ENCODE assay signal across 20 cellular contexts in genomic region chr6:130222775-130223174, GRCh38. TPM values are rescaled to one million over a fixed set of nuclear protein-coding genes. Genes with fewer than 3 reads are reported as not detected.
DNase-seq lines count a peak whose midpoint lies in the region; ATAC-seq, FAIRE-seq and TF ChIP-seq lines count a peak whose summit lies in the region.
"Had no signal": no experiment of that assay in that cellular context is flagged by ENCODE, and none has a peak within 500 bp of the region (broad histone marks: within the 10 kb centered on the region; RNA-seq: fewer than 3 reads in every experiment).

TSS of gene SAMD3 (minus strand) at chr6:130222951. CDS start at chr6:130215273, 7,678 bp downstream.

- H3K4me3 Mint-ChIP-seq in activated CD8-positive, alpha-beta T cell treated with anti-CD3 and anti-CD28 coated beads, Interleukin-2, amount 10 ng/mL, durations not matched to agents 7 days and 5 days: peak within 1 kb of the TSS; percentile 77
- peak within 1 kb of the TSS; percentile 22 for H3K4me3 Mint-ChIP-seq in memory B cell
- H3K4me3 Mint-ChIP-seq: H9 had no signal

- POLR2A ChIA-PET in activated CD8-positive, alpha-beta T cell treated with anti-CD3 and anti-CD28 coated beads, Interleukin-2, amount 10 ng/mL, durations not matched to agents 7 days and 5 days (lab: Charles Lee): interaction anchor here (0.8 to 1.1 kb wide), 4 partner anchors 13 to 90 kb away, joined by 3 to 5 read pairs (median 3); no protein-coding TSS in a partner anchor

- H3K36me3 Mint-ChIP-seq in activated CD8-positive, alpha-beta T cell treated with anti-CD3 and anti-CD28 coated beads, Interleukin-2, amount 10 ng/mL, durations not matched to agents 7 days and 5 days (ENCODE audit: low read depth): peaks cover 46% of the 10 kb centered on the region
- no peaks in the 10 kb centered on the region for H3K36me3 Mint-ChIP-seq in memory B cell

- H3K9me3 Mint-ChIP-seq in activated CD8-positive, alpha-beta T cell treated with anti-CD3 and anti-CD28 coated beads, Interleukin-2, amount 10 ng/mL, durations not matched to agents 7 days and 5 days (ENCODE audit: insufficient read depth): peaks cover 24% of the 10 kb centered on the region
- peaks cover 2% of the 10 kb centered on the region for H3K9me3 Mint-ChIP-seq in memory B cell

- DNase-seq in GM18507 (ENCODE audit: extremely low spot score, insufficient read length, low read depth): no peak
- DNase-seq in activated CD8-positive, alpha-beta T cell treated with anti-CD3 and anti-CD28 coated beads, Interleukin-2, amount 10 ng/mL, durations not matched to agents 7 days and 5 days: peak; percentile 32
- DNase-seq in memory B cell (ENCODE audit: low spot score in 2 of 2): no peak
- no peak for DNase-seq in activated CD4-positive, CD25-positive, alpha-beta regulatory T cell treated with anti-CD3 and anti-CD28 coated beads, Interleukin-2, amount 50 U/mL, for 72 hours
- DNase-seq in uterus: no peak
- no peak for DNase-seq in NCI-H187 treated with DMSO at 0.1 percent for 48 hours (lab: John Stamatoyannopoulos, UW)
- DNase-seq: GF-D8, H9, heart left ventricle, islet precursor cell, mesendoderm, NCI-H187, NCI-H446 treated with DMSO at 0.1 percent for 48 hours, OCI-M1 had no signal

- H3K4me1 Mint-ChIP-seq in activated CD8-positive, alpha-beta T cell treated with anti-CD3 and anti-CD28 coated beads, Interleukin-2, amount 10 ng/mL, durations not matched to agents 7 days and 5 days (ENCODE audit: low read depth): peaks cover 38% of the 10 kb centered on the region
- peaks cover 7% of the 10 kb centered on the region for H3K4me1 Mint-ChIP-seq in memory B cell

- peak within 1 kb of the TSS; percentile 90 for H3K27ac Mint-ChIP-seq in activated CD8-positive, alpha-beta T cell treated with anti-CD3 and anti-CD28 coated beads, Interleukin-2, amount 10 ng/mL, durations not matched to agents 7 days and 5 days
- H3K27ac Mint-ChIP-seq in memory B cell: peak within 1 kb of the TSS; percentile 54

- no peaks in the 10 kb centered on the region for H3K27me3 ChIP-seq in BLaER1
- H3K27me3 ChIP-seq in uterus: no peaks in the 10 kb centered on the region
- H3K27me3 ChIP-seq: neutrophil, right atrium auricular region had no signal

- peak within 1 kb of the TSS; percentile 59 for H3K4me2 ChIP-seq in BLaER1

- intact Hi-C loops in uterus (cut with DNase I; ENCODE audit: low total_unique reads): no loop called here

- H3K4me3 ChIP-seq in BLaER1 (no peak within 1 kb of the TSS), uterus (no peak within 1 kb of the TSS)
- H3K4me3 ChIP-seq: right atrium auricular region had no signal

- H3K9me3 ChIP-seq in BLaER1 (peaks cover 62% of the 10 kb centered on the region), uterus (no peaks in the 10 kb centered on the region)
- H3K9me3 ChIP-seq: heart left ventricle, neutrophil, right atrium auricular region had no signal

- TF ChIP-seq CTCF in uterus (IDR thresholded peaks at IDR 0.05): no peak

- H3K27me3 Mint-ChIP-seq in activated CD8-positive, alpha-beta T cell treated with anti-CD3 and anti-CD28 coated beads, Interleukin-2, amount 10 ng/mL, durations not matched to agents 7 days and 5 days (ENCODE audit: low read depth): no peaks in the 10 kb centered on the region
- H3K27me3 Mint-ChIP-seq in memory B cell: peaks cover 1% of the 10 kb centered on the region

- H3K4me1 ChIP-seq in BLaER1: peaks cover 30% of the 10 kb centered on the region
- H3K4me1 ChIP-seq in uterus: no peaks in the 10 kb centered on the region
- H3K4me1 ChIP-seq: heart left ventricle, right atrium auricular region had no signal

- H3K9ac ChIP-seq in BLaER1: no peak within 1 kb of the TSS

- ATAC-seq in activated CD8-positive, alpha-beta T cell treated with anti-CD3 and anti-CD28 coated beads, Interleukin-2, amount 10 ng/mL, durations not matched to agents 7 days and 5 days: peak; percentile 62
- ATAC-seq in memory B cell (ENCODE audit: low read depth) (no peak), HG02981 (IDR thresholded peaks at IDR 0.05; ENCODE audit: unreplicated experiment) (no peak)
- ATAC-seq: heart left ventricle had no signal

- CTCF ChIA-PET in activated CD8-positive, alpha-beta T cell treated with anti-CD3 and anti-CD28 coated beads, Interleukin-2, amount 10 ng/mL, durations not matched to agents 7 days and 5 days (lab: Charles Lee): interaction anchor here (0.9 to 2.4 kb wide), 19 partner anchors 8 to 476 kb away, joined by 3 to 28 read pairs (median 5); no protein-coding TSS in a partner anchor

- 0 out of 2 replicates have a peak, but pooled peaks cover 5% of the 10 kb centered on the region for H3K36me3 ChIP-seq in BLaER1
- no peaks in the 10 kb centered on the region for H3K36me3 ChIP-seq in uterus
- H3K36me3 ChIP-seq: heart left ventricle, neutrophil, right atrium auricular region had no signal

- no peaks in the 10 kb centered on the region for H4K20me1 ChIP-seq in BLaER1

- TF ChIP-seq POLR2A in uterus (IDR thresholded peaks at IDR 0.05): no peak

- H3K27ac ChIP-seq in BLaER1 (peak within 1 kb of the TSS; percentile 25; the same call in 1 of the 2 replicates), uterus (no peak within 1 kb of the TSS)
- H3K27ac ChIP-seq: neutrophil, right atrium auricular region had no signal

- FAIRE-seq in GM18507 (lab: Jason Lieb, UNC): peak; percentile 60
- FAIRE-seq: bronchial epithelial cell had no signal

RNA-seq across cellular contexts. Expression of gene SAMD3, which starts in this region (rescaled TPM):
- total RNA-seq in activated CD8-positive, alpha-beta T cell treated with anti-CD3 and anti-CD28 coated beads, Interleukin-2, amount 10 ng/mL, durations not matched to agents 7 days and 5 days: 10 to 100 TPM; 22.1 to 28.9 TPM
- 10 to 100 TPM in 1 of 4 donors, 1 to 10 TPM in 3; 4.1 to 10.0 (median 4.5) TPM for total RNA-seq in uterus
- total RNA-seq: bronchial epithelial cell, MCF 10A had no signal
